In genomic region chr5:151351675-151352074, GRCh38 we compare ENCODE assay signal across 40 cellular contexts. TPM values are rescaled to one million over a fixed set of nuclear protein-coding genes. Genes with fewer than 3 reads are reported as not detected.
"Had no signal": no experiment of that assay in that cellular context is flagged by ENCODE, and none has a peak within 500 bp of the region (broad histone marks: within the 10 kb centered on the region; RNA-seq: fewer than 3 reads in every experiment).

No MANE protein-coding gene starts in this region.

- H3K9me3 ChIP-seq: MG63, Peyer's patch had no signal

- H3K9me3 Mint-ChIP-seq: activated CD4-positive, alpha-beta T cell treated with anti-CD3 and anti-CD28 coated beads, Interleukin-2, amount 10 ng/mL, durations not matched to agents 24 days and 14 days; activated CD8-positive, alpha-beta T cell treated with anti-CD3 and anti-CD28 coated beads for 36 hours; activated naive CD4-positive, alpha-beta T cell treated with anti-CD3 and anti-CD28 coated beads, Interleukin-2, amount 10 ng/mL, durations not matched to agents 7 days and 5 days; activated naive CD8-positive, alpha-beta T cell treated with anti-CD3 and anti-CD28 coated beads, Interleukin-2, amount 50 U/mL, for 24 hours; activated T-cell treated with anti-CD3 and anti-CD28 coated beads, Interleukin-2, amount 50 U/mL, for 4 hours; activated T-helper 1 cell treated with anti-CD3 and anti-CD28 coated beads, Interleukin-12 subunit alpha, Interleukin-12 subunit beta, Interleukin-2, Interleukin-4 antibody, amounts not matched to agents 30 ng/mL and 10 ng/mL and 1 ng/mL, durations not matched to agents 14 hours and 24 hours and 36 hours had no signal

- H3K4me1 Mint-ChIP-seq: activated CD4-positive, alpha-beta T cell treated with anti-CD3 and anti-CD28 coated beads, Interleukin-2, amount 10 ng/mL, durations not matched to agents 24 days and 14 days; activated naive CD4-positive, alpha-beta T cell treated with anti-CD3 and anti-CD28 coated beads, Interleukin-2, amount 10 ng/mL, durations not matched to agents 7 days and 5 days; activated naive CD8-positive, alpha-beta T cell treated with anti-CD3 and anti-CD28 coated beads, Interleukin-2, amount 50 U/mL, for 24 hours had no signal

- H3K27ac Mint-ChIP-seq: activated CD4-positive, alpha-beta T cell treated with anti-CD3 and anti-CD28 coated beads, Interleukin-2, amount 10 ng/mL, durations not matched to agents 24 days and 14 days; activated CD8-positive, alpha-beta T cell treated with anti-CD3 and anti-CD28 coated beads for 36 hours; activated naive CD4-positive, alpha-beta T cell treated with anti-CD3 and anti-CD28 coated beads, Interleukin-2, amount 10 ng/mL, durations not matched to agents 7 days and 5 days; activated naive CD8-positive, alpha-beta T cell; activated naive CD8-positive, alpha-beta T cell treated with anti-CD3 and anti-CD28 coated beads, Interleukin-2, amount 50 U/mL, for 24 hours; activated T-helper 1 cell treated with anti-CD3 and anti-CD28 coated beads, Interleukin-12 subunit alpha, Interleukin-12 subunit beta, Interleukin-2, Interleukin-4 antibody, amounts not matched to agents 30 ng/mL and 10 ng/mL and 1 ng/mL, durations not matched to agents 14 hours and 24 hours and 36 hours had no signal

- H3K36me3 ChIP-seq: brain microvascular endothelial cell, MG63, Peyer's patch had no signal

- H3K27ac ChIP-seq: brain microvascular endothelial cell, Peyer's patch had no signal

- ATAC-seq: activated CD8-positive, alpha-beta T cell treated with anti-CD3 and anti-CD28 coated beads for 36 hours; activated naive CD8-positive, alpha-beta T cell treated with anti-CD3 and anti-CD28 coated beads, Interleukin-2, amount 50 U/mL, for 24 hours; activated T-cell treated with anti-CD3 and anti-CD28 coated beads, Interleukin-2, amount 50 U/mL, for 4 hours; PC-3; Right ventricle myocardium inferior; SK-N-SH treated with all-trans-retinoic acid at 6 μM for 48 hours had no signal

- FAIRE-seq: TTC549 had no signal

- H3K4me3 Mint-ChIP-seq: activated CD4-positive, alpha-beta T cell treated with anti-CD3 and anti-CD28 coated beads, Interleukin-2, amount 10 ng/mL, durations not matched to agents 24 days and 14 days; activated CD8-positive, alpha-beta T cell treated with anti-CD3 and anti-CD28 coated beads for 36 hours; activated naive CD4-positive, alpha-beta T cell treated with anti-CD3 and anti-CD28 coated beads, Interleukin-2, amount 10 ng/mL, durations not matched to agents 7 days and 5 days; activated naive CD8-positive, alpha-beta T cell; activated naive CD8-positive, alpha-beta T cell treated with anti-CD3 and anti-CD28 coated beads, Interleukin-2, amount 50 U/mL, for 24 hours; activated T-cell treated with anti-CD3 and anti-CD28 coated beads, Interleukin-2, amount 50 U/mL, for 4 hours; activated T-helper 1 cell treated with anti-CD3 and anti-CD28 coated beads, Interleukin-12 subunit alpha, Interleukin-12 subunit beta, Interleukin-2, Interleukin-4 antibody, amounts not matched to agents 30 ng/mL and 10 ng/mL and 1 ng/mL, durations not matched to agents 14 hours and 24 hours and 36 hours had no signal

- DNase-seq: activated CD4-positive, alpha-beta T cell treated with anti-CD3 and anti-CD28 coated beads, Interleukin-2, amount 10 ng/mL, durations not matched to agents 24 days and 14 days; activated CD4-positive, alpha-beta T cell treated with anti-CD3 and anti-CD28 coated beads, Interleukin-2, amount 50 U/mL, for 4 hours; activated CD8-positive, alpha-beta T cell treated with anti-CD3 and anti-CD28 coated beads for 36 hours; activated gamma-delta T cell treated with Interleukin-2 at 50 U/mL for 16 hours; activated naive CD4-positive, alpha-beta T cell treated with anti-CD3 and anti-CD28 coated beads, Interleukin-2, amount 10 ng/mL, durations not matched to agents 7 days and 5 days; activated naive CD8-positive, alpha-beta T cell treated with anti-CD3 and anti-CD28 coated beads, Interleukin-2, amount 50 U/mL, for 24 hours; activated T-cell treated with anti-CD3 and anti-CD28 coated beads for 4 hours; activated T-cell treated with anti-CD3 and anti-CD28 coated beads, Interleukin-2, amount 50 U/mL, for 4 hours; amniotic stem cell; aorta; brain microvascular endothelial cell; Karpas-422; KBM-7; MG63; NCI-H1092 treated with DMSO at 0.1 percent for 48 hours; NCI-H1417; NCI-H146; NCI-H187; NCI-H2029 treated with DMSO at 0.1 percent for 48 hours; NCI-H2107; NCI-H2171; NCI-H510A; NCI-H526; NCI-H748 treated with DMSO at 0.1 percent for 48 hours; NK-92 treated with Interleukin-12 subunit alpha and Interleukin-12 subunit beta, amount 100 ng/mL, for 24 hours; PC-3; Peyer's patch; RPMI8226; SIG-M5; T1000 had no signal

- H3K27me3 ChIP-seq: brain microvascular endothelial cell, MG63, Peyer's patch had no signal

- H3K4me3 ChIP-seq: MG63, Peyer's patch had no signal

- H3K4me1 ChIP-seq: Peyer's patch had no signal

- H3K36me3 Mint-ChIP-seq: activated naive CD4-positive, alpha-beta T cell treated with anti-CD3 and anti-CD28 coated beads, Interleukin-2, amount 10 ng/mL, durations not matched to agents 7 days and 5 days; activated naive CD8-positive, alpha-beta T cell had no signal

RNA-seq across cellular contexts. Expression of gene SLC36A2, which starts 4.3 kb away (rescaled TPM):
- total RNA-seq: activated CD4-positive, alpha-beta T cell treated with anti-CD3 and anti-CD28 coated beads, Interleukin-2, amount 10 ng/mL, durations not matched to agents 24 days and 14 days; activated CD8-positive, alpha-beta memory T cell treated with anti-CD3 and anti-CD28 coated beads for 36 hours; activated CD8-positive, alpha-beta T cell treated with anti-CD3 and anti-CD28 coated beads for 36 hours; activated T-cell treated with anti-CD3 and anti-CD28 coated beads, Interleukin-2, amount 50 U/mL, for 4 hours; activated T-helper 1 cell treated with anti-CD3 and anti-CD28 coated beads, Interleukin-12 subunit alpha, Interleukin-12 subunit beta, Interleukin-2, Interleukin-4 antibody, amounts not matched to agents 30 ng/mL and 10 ng/mL and 1 ng/mL, durations not matched to agents 14 hours and 24 hours and 36 hours; aorta; cardiac septum; PC-3; Peyer's patch; SK-MEL-5; T-helper 1 cell treated with Interleukin-12 subunit alpha and Interleukin-12 subunit beta and Interleukin-4 antibody, amounts not matched to agents 30 ng/mL and 1 ng/mL, for 36 hours; T-helper 2 cell treated with Interferon-gamma antibody and Interleukin-4, amounts not matched to agents 100 ng/mL and 5 ng/mL, for 36 hours had no signal
- polyA plus RNA-seq: aorta had no signal

RNA-seq across cellular contexts. Expression of gene SLC36A3, which starts 48.1 kb away (rescaled TPM):
- total RNA-seq: activated CD4-positive, alpha-beta T cell treated with anti-CD3 and anti-CD28 coated beads, Interleukin-2, amount 10 ng/mL, durations not matched to agents 24 days and 14 days; activated CD8-positive, alpha-beta memory T cell treated with anti-CD3 and anti-CD28 coated beads for 36 hours; activated CD8-positive, alpha-beta T cell treated with anti-CD3 and anti-CD28 coated beads for 36 hours; activated T-cell treated with anti-CD3 and anti-CD28 coated beads, Interleukin-2, amount 50 U/mL, for 4 hours; activated T-helper 1 cell treated with anti-CD3 and anti-CD28 coated beads, Interleukin-12 subunit alpha, Interleukin-12 subunit beta, Interleukin-2, Interleukin-4 antibody, amounts not matched to agents 30 ng/mL and 10 ng/mL and 1 ng/mL, durations not matched to agents 14 hours and 24 hours and 36 hours; aorta; cardiac septum; PC-3; Peyer's patch; Right ventricle myocardium inferior; SK-MEL-5; T-helper 1 cell treated with Interleukin-12 subunit alpha and Interleukin-12 subunit beta and Interleukin-4 antibody, amounts not matched to agents 30 ng/mL and 1 ng/mL, for 36 hours; T-helper 2 cell treated with Interferon-gamma antibody and Interleukin-4, amounts not matched to agents 100 ng/mL and 5 ng/mL, for 36 hours had no signal
- polyA plus RNA-seq: aorta had no signal
